10 cellular contexts compared by ENCODE assay signal in genomic region chr7:23893942-23894890, GRCh38.
A peak's percentile ranks its signal among the peaks of the same experiment; 100 is the strongest.
DNase-seq lines count a peak whose midpoint lies in the region; ATAC-seq, FAIRE-seq and TF ChIP-seq lines count a peak whose summit lies in the region.
"Had no signal": no experiment of that assay in that cellular context is flagged by ENCODE, and none has a peak within 500 bp of the region (broad histone marks: within the 10 kb centered on the region; RNA-seq: fewer than 3 reads in every experiment).

No MANE protein-coding gene starts in this region.

- ATAC-seq in GM21423 (IDR thresholded peaks at IDR 0.05; ENCODE audit: unreplicated experiment): peak; percentile 69
- ATAC-seq in GM12878: peak; percentile 65
- no peak for ATAC-seq in HG03175 (IDR thresholded peaks at IDR 0.05; ENCODE audit: unreplicated experiment)
- no peak for ATAC-seq in HG02981 (IDR thresholded peaks at IDR 0.05; ENCODE audit: unreplicated experiment)
- ATAC-seq: left colon had no signal

- 11% methylated on average over 13 of the region's 13 CpGs for WGBS in GM12878 (ENCODE audit: insufficient coverage, insufficient replicate concordance, low lambda C conversion rate, missing lambda C conversion rate)

- no peak for TF ChIP-seq EP300 in GM12878 (IDR thresholded peaks at IDR 0.05; ENCODE audit: borderline replicate concordance in 1 of 2, control insufficient read depth in 1 of 2, low read depth in 2 of 2, low read length in 2 of 2)

- no peaks in the 10 kb centered on the region for H4K20me1 ChIP-seq in GM12878 (ENCODE audit: control insufficient read depth, insufficient read depth)

- BruUV-seq in GM12878 (replicated peaks; lab: Mats Ljungman, UMichigan): no TSS peak

- DNase-seq in RPMI7951 (ENCODE audit: low read depth) (peak; percentile 93), GM12878 (ENCODE audit: low read depth, low spot score) (peak; percentile 24), BE2C (no peak)
- DNase-seq in stimulated activated CD8-positive, alpha-beta memory T cell treated with anti-CD3 and anti-CD28 coated beads, Interleukin-12 subunit alpha, Interleukin-12 subunit beta, amount 100 ng/mL, for 24 hours (ENCODE audit: extremely low read depth): peak; percentile 15
- DNase-seq: effector CD8-positive, alpha-beta T cell; left colon; NCI-H1694 treated with DMSO at 0.1 percent for 48 hours had no signal

- H3K36me3 ChIP-seq in GM12878 (ENCODE audit: control insufficient read depth in 2 of 2, insufficient read depth in 2 of 2, low read length in 1 of 2) (no peaks in the 10 kb centered on the region), BE2C (no peaks in the 10 kb centered on the region)

- H3K4me1 ChIP-seq in GM12878 (ENCODE audit: control insufficient read depth, insufficient read depth, low read length): no peaks in the 10 kb centered on the region
- H3K4me1 ChIP-seq in BE2C: no peaks in the 10 kb centered on the region

- no peak for FAIRE-seq in GM12878 (lab: Jason Lieb, UNC)

- TF ChIP-seq CTCF in GM12878 (IDR thresholded peaks at IDR 0.05 in 2 of 3, conservative IDR thresholded peaks at IDR 0.05 in 1 of 3; ENCODE audit: control insufficient read depth in 2 of 3, extremely low read depth in 1 of 3, insufficient read depth in 1 of 3, low read depth in 3 of 3, low read length in 3 of 3) (no peak), BE2C (IDR thresholded peaks at IDR 0.05; ENCODE audit: low read depth, low read length) (no peak)

- no peak for TF ChIP-seq POLR2A in GM12878 (IDR thresholded peaks at IDR 0.05; ENCODE audit: low read depth, low read length)

- no peak overlapping the region for H3K9ac ChIP-seq in GM12878 (ENCODE audit: control insufficient read depth, insufficient read depth, low read length)

- POLR2A ChIA-PET in GM12878 (lab: Charles Lee): no interaction called here

- H2AFZ ChIP-seq in GM12878 (ENCODE audit: control insufficient read depth, low read depth, low read length): no peak overlapping the region

- CTCF ChIA-PET in GM12878 (lab: Yijun Ruan, JAX): no interaction called here

- TF ChIP-seq RAD21 in GM12878 (IDR thresholded peaks at IDR 0.05; ENCODE audit: insufficient read depth, low read depth, low read length): no peak

- H3K27ac ChIP-seq in GM12878 (ENCODE audit: control insufficient read depth, insufficient read depth): no peak overlapping the region

- RAD21 ChIA-PET in GM12878 (lab: Charles Lee; ENCODE audit: unreplicated experiment): no interaction called here

- in situ Hi-C loops in GM12878 (cut with MboI): no loop called here

- H3K9me3 ChIP-seq in GM12878 (replicated peaks; ENCODE audit: control insufficient read depth, insufficient read depth, low read length): no peaks in the 10 kb centered on the region
- no peaks in the 10 kb centered on the region for H3K9me3 ChIP-seq in BE2C

- SMC1A ChIA-PET in GM12878 (lab: Charles Lee; ENCODE audit: uncharacterized antibody, unreplicated experiment): no interaction called here

- no peak overlapping the region for H3K4me2 ChIP-seq in GM12878 (ENCODE audit: control insufficient read depth, insufficient read depth)

- H3K79me2 ChIP-seq in GM12878 (ENCODE audit: control insufficient read depth, insufficient read depth, low read length): no peaks in the 10 kb centered on the region

- intact Hi-C loops in GM12878 (cut with micrococcal nuclease; ENCODE audit: unreplicated experiment): no loop called here

- no peak overlapping the region for H3K4me3 ChIP-seq in GM12878
- no peak overlapping the region for H3K4me3 ChIP-seq in BE2C (ENCODE audit: low read depth, low read length)

- H3K27me3 ChIP-seq in GM12878 (replicated peaks in 1 of 2; ENCODE audit: control insufficient read depth in 2 of 2, insufficient read depth in 2 of 2, low read length in 1 of 2): no peaks in the 10 kb centered on the region; a peak in 2 of 4 replicates
- no peaks in the 10 kb centered on the region for H3K27me3 ChIP-seq in BE2C

TF ChIP-seq in GM12878, 131 proteins besides CTCF, POLR2A, EP300 and RAD21:
- no peak for TF ChIP-seq E4F1 (IDR thresholded peaks at IDR 0.05; ENCODE audit: borderline replicate concordance, partially characterized antibody)
- peak; percentile 68 for TF ChIP-seq RUNX3 (IDR thresholded peaks at IDR 0.05; ENCODE audit: low read length)
- no peak for TF ChIP-seq ZBED1 (IDR thresholded peaks at IDR 0.05; ENCODE audit: borderline replicate concordance)
- no peak for TF ChIP-seq STAT1 (conservative IDR thresholded peaks at IDR 0.05)
- TF ChIP-seq MEF2A (IDR thresholded peaks at IDR 0.05; ENCODE audit: insufficient read depth, low read depth, low read length): no peak
- no peak for TF ChIP-seq RBBP5 (conservative IDR thresholded peaks at IDR 0.05)
- TF ChIP-seq RFX5 (IDR thresholded peaks at IDR 0.05; ENCODE audit: low read depth, low read length): no peak

Comparison
In these comparisons a context has a peak if more than half of its experiments do, and no peak if none do; other contexts are left out.
1. ATAC-seq: peak in GM21423 (single experiment) and GM12878 (single experiment); none in HG03175 (single experiment) and HG02981 (single experiment).